Comparison of ENCODE assay signal across 1 cellular context in the genomic region with DNA sequence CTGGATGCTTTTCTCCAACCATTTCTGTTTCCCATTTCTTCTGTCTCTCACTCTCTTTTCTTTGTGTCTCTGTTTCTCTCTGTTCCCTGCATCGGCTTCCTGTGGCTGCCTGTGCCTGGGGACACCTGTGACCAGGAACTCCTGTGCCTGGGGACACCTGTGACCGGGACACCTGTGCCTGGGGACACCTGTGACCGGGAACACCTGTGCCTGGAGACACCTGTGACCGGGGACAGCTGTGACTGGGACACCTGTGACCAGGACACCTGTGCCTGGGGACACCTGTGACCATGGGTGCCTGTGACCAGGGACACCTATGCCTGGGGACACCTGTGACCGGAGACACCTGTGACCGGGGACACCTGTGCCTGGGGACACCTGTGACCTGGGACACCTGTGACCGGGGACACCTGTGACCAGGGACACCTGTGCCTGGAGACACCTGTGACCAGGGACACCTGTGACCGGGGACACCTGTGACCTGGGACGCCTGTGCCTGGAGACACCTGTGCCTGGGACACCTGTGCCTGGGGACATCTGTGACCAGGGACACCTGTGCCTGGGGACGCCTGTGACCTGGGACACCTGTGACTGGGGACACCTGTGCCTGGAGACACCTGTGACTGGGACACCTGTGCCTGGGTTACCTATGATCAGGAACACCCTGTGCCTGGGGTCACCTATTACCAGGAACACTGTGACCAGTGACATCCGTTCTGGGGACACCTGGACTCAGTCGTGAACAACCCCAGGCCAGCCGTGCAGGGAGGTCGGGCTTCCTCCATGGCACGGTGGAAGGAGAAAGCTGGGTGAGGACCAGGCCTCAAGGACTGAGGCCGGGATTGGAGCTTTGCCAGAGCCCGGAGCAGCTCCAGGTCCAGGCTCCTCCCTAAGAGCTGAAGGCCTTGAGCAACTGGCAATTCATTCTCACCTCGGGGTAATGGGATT.
A peak's percentile ranks its signal among the peaks of the same experiment; 100 is the strongest.
TF ChIP-seq lines count a peak whose summit lies in the region.

No MANE protein-coding gene starts in this region.

TF ChIP-seq in HEK293, 187 proteins besides CTCF, POLR2A, EP300 and RAD21:
- TF ChIP-seq, protein P1, sequence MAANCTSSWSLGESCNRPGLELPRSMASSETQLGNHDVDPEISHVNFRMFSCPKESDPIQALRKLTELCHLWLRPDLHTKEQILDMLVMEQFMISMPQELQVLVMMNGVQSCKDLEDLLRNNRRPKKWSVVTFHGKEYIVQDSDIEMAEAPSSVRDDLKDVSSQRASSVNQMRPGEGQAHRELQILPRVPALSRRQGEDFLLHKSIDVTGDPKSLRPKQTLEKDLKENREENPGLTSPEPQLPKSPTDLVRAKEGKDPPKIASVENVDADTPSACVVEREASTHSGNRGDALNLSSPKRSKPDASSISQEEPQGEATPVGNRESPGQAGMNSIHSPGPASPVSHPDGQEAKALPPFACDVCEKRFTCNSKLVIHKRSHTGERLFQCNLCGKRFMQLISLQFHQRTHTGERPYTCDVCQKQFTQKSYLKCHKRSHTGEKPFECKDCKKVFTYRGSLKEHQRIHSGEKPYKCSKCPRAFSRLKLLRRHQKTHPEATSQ (tag by site-specific recombination; IDR thresholded peaks at IDR 0.05) = no peak
- TF ChIP-seq YY2 (tag by site-specific recombination; IDR thresholded peaks at IDR 0.05) = no peak
- TF ChIP-seq REPIN1 (tag by site-specific recombination; IDR thresholded peaks at IDR 0.05; ENCODE audit: low read depth) = no peak
- TF ChIP-seq ZFP37 (tag by site-specific recombination; IDR thresholded peaks at IDR 0.05) = no peak
- no peak for TF ChIP-seq ZNF785 (tag by site-specific recombination; IDR thresholded peaks at IDR 0.05)
- TF ChIP-seq, protein P2, sequence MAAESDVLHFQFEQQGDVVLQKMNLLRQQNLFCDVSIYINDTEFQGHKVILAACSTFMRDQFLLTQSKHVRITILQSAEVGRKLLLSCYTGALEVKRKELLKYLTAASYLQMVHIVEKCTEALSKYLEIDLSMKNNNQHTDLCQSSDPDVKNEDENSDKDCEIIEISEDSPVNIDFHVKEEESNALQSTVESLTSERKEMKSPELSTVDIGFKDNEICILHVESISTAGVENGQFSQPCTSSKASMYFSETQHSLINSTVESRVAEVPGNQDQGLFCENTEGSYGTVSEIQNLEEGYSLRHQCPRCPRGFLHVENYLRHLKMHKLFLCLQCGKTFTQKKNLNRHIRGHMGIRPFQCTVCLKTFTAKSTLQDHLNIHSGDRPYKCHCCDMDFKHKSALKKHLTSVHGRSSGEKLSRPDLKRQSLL (tag by site-specific recombination; IDR thresholded peaks at IDR 0.05) = peak; percentile 82
- no peak for TF ChIP-seq ZNF223 (tag by site-specific recombination; IDR thresholded peaks at IDR 0.05)
- no peak for TF ChIP-seq SP7 (tag by site-specific recombination; IDR thresholded peaks at IDR 0.05)
- TF ChIP-seq ZEB2 (tag by site-specific recombination; IDR thresholded peaks at IDR 0.05) = 0 out of 2 replicates have a peak, but pooled peaks have one; percentile 56
- no peak for TF ChIP-seq ZNF658 (tag by site-specific recombination; IDR thresholded peaks at IDR 0.05)
- no peak for TF ChIP-seq ZNF529 (tag by site-specific recombination; IDR thresholded peaks at IDR 0.05; ENCODE audit: insufficient replicate concordance)
- TF ChIP-seq, protein P3, sequence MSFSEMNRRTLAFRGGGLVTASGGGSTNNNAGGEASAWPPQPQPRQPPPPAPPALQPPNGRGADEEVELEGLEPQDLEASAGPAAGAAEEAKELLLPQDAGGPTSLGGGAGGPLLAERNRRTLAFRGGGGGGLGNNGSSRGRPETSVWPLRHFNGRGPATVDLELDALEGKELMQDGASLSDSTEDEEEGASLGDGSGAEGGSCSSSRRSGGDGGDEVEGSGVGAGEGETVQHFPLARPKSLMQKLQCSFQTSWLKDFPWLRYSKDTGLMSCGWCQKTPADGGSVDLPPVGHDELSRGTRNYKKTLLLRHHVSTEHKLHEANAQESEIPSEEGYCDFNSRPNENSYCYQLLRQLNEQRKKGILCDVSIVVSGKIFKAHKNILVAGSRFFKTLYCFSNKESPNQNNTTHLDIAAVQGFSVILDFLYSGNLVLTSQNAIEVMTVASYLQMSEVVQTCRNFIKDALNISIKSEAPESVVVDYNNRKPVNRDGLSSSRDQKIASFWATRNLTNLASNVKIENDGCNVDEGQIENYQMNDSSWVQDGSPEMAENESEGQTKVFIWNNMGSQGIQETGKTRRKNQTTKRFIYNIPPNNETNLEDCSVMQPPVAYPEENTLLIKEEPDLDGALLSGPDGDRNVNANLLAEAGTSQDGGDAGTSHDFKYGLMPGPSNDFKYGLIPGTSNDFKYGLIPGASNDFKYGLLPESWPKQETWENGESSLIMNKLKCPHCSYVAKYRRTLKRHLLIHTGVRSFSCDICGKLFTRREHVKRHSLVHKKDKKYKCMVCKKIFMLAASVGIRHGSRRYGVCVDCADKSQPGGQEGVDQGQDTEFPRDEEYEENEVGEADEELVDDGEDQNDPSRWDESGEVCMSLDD (tag by site-specific recombination; IDR thresholded peaks at IDR 0.05) = no peak
- no peak for TF ChIP-seq ZNF626 (tag by site-specific recombination; IDR thresholded peaks at IDR 0.05)
- no peak for TF ChIP-seq ZNF610 (tag by site-specific recombination; IDR thresholded peaks at IDR 0.05; ENCODE audit: borderline replicate concordance)
- TF ChIP-seq ZBTB20 (tag by site-specific recombination; IDR thresholded peaks at IDR 0.05) = no peak
- no peak for TF ChIP-seq ZNF423 (tag by site-specific recombination; IDR thresholded peaks at IDR 0.05)
- TF ChIP-seq, protein P4, sequence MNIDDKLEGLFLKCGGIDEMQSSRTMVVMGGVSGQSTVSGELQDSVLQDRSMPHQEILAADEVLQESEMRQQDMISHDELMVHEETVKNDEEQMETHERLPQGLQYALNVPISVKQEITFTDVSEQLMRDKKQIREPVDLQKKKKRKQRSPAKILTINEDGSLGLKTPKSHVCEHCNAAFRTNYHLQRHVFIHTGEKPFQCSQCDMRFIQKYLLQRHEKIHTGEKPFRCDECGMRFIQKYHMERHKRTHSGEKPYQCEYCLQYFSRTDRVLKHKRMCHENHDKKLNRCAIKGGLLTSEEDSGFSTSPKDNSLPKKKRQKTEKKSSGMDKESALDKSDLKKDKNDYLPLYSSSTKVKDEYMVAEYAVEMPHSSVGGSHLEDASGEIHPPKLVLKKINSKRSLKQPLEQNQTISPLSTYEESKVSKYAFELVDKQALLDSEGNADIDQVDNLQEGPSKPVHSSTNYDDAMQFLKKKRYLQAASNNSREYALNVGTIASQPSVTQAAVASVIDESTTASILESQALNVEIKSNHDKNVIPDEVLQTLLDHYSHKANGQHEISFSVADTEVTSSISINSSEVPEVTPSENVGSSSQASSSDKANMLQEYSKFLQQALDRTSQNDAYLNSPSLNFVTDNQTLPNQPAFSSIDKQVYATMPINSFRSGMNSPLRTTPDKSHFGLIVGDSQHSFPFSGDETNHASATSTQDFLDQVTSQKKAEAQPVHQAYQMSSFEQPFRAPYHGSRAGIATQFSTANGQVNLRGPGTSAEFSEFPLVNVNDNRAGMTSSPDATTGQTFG (tag by site-specific recombination; IDR thresholded peaks at IDR 0.05; ENCODE audit: borderline replicate concordance) = no peak
- TF ChIP-seq ZNF433 (tag by site-specific recombination; IDR thresholded peaks at IDR 0.05; ENCODE audit: low read depth) = no peak
- no peak for TF ChIP-seq ZNF670 (tag by site-specific recombination; IDR thresholded peaks at IDR 0.05; ENCODE audit: low read depth)
- TF ChIP-seq ZBTB21 (tag by site-specific recombination; IDR thresholded peaks at IDR 0.05) = no peak
- TF ChIP-seq, protein P5, sequence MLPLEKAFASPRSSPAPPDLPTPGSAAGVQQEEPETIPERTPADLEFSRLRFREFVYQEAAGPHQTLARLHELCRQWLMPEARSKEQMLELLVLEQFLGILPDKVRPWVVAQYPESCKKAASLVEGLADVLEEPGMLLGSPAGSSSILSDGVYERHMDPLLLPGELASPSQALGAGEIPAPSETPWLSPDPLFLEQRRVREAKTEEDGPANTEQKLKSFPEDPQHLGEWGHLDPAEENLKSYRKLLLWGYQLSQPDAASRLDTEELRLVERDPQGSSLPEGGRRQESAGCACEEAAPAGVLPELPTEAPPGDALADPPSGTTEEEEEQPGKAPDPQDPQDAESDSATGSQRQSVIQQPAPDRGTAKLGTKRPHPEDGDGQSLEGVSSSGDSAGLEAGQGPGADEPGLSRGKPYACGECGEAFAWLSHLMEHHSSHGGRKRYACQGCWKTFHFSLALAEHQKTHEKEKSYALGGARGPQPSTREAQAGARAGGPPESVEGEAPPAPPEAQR (tag by site-specific recombination; IDR thresholded peaks at IDR 0.05) = no peak
- no peak for TF ChIP-seq ZSCAN30 (tag by site-specific recombination; IDR thresholded peaks at IDR 0.05)
- peak; percentile 75 for TF ChIP-seq SCRT2 (tag by site-specific recombination; IDR thresholded peaks at IDR 0.05)
- no peak for TF ChIP-seq HOXD13 (CRISPR knock-in tag; IDR thresholded peaks at IDR 0.05; ENCODE audit: borderline replicate concordance)
- no peak for TF ChIP-seq ZNF792 (tag by site-specific recombination; IDR thresholded peaks at IDR 0.05)
- TF ChIP-seq ZNF292 (tag by site-specific recombination; IDR thresholded peaks at IDR 0.05; ENCODE audit: borderline replicate concordance, low read depth) = no peak
- TF ChIP-seq ZNF843 (tag by site-specific recombination; IDR thresholded peaks at IDR 0.05) = no peak
- TF ChIP-seq KLF9 (tag by site-specific recombination; IDR thresholded peaks at IDR 0.05; ENCODE audit: low read depth) = no peak
- TF ChIP-seq, protein P6, sequence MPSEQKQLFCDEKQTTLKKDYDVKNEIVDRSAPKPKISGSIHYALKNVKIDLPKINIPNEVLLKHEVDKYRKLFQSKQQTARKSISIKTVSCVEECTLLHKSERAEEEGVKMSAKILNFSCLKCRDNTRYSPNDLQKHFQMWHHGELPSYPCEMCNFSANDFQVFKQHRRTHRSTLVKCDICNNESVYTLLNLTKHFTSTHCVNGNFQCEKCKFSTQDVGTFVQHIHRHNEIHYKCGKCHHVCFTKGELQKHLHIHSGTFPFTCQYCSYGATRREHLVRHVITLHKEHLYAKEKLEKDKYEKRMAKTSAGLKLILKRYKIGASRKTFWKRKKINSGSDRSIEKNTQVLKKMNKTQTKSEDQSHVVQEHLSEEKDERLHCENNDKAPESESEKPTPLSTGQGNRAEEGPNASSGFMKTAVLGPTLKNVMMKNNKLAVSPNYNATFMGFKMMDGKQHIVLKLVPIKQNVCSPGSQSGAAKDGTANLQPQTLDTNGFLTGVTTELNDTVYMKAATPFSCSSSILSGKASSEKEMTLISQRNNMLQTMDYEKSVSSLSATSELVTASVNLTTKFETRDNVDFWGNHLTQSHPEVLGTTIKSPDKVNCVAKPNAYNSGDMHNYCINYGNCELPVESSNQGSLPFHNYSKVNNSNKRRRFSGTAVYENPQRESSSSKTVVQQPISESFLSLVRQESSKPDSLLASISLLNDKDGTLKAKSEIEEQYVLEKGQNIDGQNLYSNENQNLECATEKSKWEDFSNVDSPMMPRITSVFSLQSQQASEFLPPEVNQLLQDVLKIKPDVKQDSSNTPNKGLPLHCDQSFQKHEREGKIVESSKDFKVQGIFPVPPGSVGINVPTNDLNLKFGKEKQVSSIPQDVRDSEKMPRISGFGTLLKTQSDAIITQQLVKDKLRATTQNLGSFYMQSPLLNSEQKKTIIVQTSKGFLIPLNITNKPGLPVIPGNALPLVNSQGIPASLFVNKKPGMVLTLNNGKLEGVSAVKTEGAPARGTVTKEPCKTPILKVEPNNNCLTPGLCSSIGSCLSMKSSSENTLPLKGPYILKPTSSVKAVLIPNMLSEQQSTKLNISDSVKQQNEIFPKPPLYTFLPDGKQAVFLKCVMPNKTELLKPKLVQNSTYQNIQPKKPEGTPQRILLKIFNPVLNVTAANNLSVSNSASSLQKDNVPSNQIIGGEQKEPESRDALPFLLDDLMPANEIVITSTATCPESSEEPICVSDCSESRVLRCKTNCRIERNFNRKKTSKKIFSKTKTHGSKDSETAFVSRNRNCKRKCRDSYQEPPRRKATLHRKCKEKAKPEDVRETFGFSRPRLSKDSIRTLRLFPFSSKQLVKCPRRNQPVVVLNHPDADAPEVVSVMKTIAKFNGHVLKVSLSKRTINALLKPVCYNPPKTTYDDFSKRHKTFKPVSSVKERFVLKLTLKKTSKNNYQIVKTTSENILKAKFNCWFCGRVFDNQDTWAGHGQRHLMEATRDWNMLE (tag by site-specific recombination; conservative IDR thresholded peaks at IDR 0.05; ENCODE audit: low read depth) = no peak
- TF ChIP-seq ZNF548 (tag by site-specific recombination; IDR thresholded peaks at IDR 0.05) = no peak
- no peak for TF ChIP-seq KLF8 (tag by site-specific recombination; IDR thresholded peaks at IDR 0.05)
- TF ChIP-seq HOXA7 (CRISPR knock-in tag; IDR thresholded peaks at IDR 0.05; ENCODE audit: borderline replicate concordance) = no peak
- TF ChIP-seq SCRT1 (tag by site-specific recombination; IDR thresholded peaks at IDR 0.05; ENCODE audit: borderline replicate concordance) = peak; percentile 100
- TF ChIP-seq ZNF274 (IDR thresholded peaks at IDR 0.05; ENCODE audit: low read length) = no peak
- no peak for TF ChIP-seq ZNF274 (tag by site-specific recombination; IDR thresholded peaks at IDR 0.05; ENCODE audit: borderline replicate concordance)
